In the genomic region with DNA sequence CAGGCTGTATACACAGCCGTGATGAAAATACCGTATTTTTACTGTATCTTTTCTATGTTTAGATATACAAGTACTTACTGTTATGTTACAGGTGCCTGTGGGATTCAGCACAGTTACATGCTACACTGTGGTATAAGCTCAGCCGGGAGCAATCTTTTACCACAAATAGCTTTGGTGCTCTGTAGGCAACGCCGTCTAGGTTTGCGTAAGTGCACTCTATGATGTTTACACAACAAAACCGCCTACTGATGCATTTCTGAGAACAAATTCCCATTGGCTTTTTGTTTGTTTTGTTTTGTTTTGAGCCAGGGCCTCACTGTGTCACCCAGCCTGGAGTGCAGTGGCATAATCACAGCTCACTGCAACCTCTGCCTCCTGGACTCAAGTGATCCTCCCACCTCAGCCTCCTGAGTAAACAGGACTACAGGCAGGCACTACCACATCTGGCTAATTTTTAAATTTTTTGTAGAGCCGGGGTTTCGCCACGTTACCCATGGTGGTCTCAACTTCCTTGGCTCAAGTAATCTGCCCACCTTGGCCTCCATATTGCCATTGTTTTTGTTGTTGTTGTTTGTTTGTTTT, we compare ENCODE assay signal across 22 cellular contexts.
"Had no signal": no experiment of that assay in that cellular context is flagged by ENCODE, and none has a peak within 500 bp of the region (broad histone marks: within the 10 kb centered on the region; RNA-seq: fewer than 3 reads in every experiment).

No MANE protein-coding gene starts in this region.

- H3K27ac ChIP-seq: gastrocnemius medialis, ovary, right lobe of liver, suprapubic skin, transverse colon, vagina, WERI-Rb-1 had no signal

- H3K4me3 ChIP-seq: gastrocnemius medialis, ovary, right lobe of liver, suprapubic skin, transverse colon, vagina had no signal

- DNase-seq: activated CD4-positive, alpha-beta T cell treated with anti-CD3 and anti-CD28 coated beads, Interleukin-2, amount 50 U/mL, for 4 hours; activated T-cell treated with anti-CD3 and anti-CD28 coated beads for 4 hours; cerebellar nuclear complex; cortex of kidney; erythroblast; gastrocnemius medialis; head of caudate nucleus; kidney; left ventricle myocardium superior; naive thymus-derived CD8-positive, alpha-beta T cell; ovary; right lobe of liver; small intestine; stimulated activated CD4-positive, alpha-beta T cell treated with anti-CD3 and anti-CD28 coated beads, Interleukin-4, amount 100 ng/mL, for 1 hour; stimulated activated naive CD8-positive, alpha-beta T cell treated with anti-CD3 and anti-CD28 coated beads, Interleukin-15, amount 100 ng/mL, for 72 hours; transverse colon; WERI-Rb-1 had no signal

- H3K4me1 Mint-ChIP-seq: memory B cell; naive thymus-derived CD8-positive, alpha-beta T cell; stimulated activated naive CD8-positive, alpha-beta T cell treated with anti-CD3 and anti-CD28 coated beads, Interleukin-15, amount 100 ng/mL, for 72 hours had no signal

- H3K9me3 ChIP-seq: gastrocnemius medialis, ovary, right lobe of liver, suprapubic skin, transverse colon, vagina had no signal

- H3K36me3 Mint-ChIP-seq: activated naive CD8-positive, alpha-beta T cell; memory B cell; naive thymus-derived CD8-positive, alpha-beta T cell had no signal

- H3K27ac Mint-ChIP-seq: activated naive CD8-positive, alpha-beta T cell; activated T-helper 1 cell treated with anti-CD3 and anti-CD28 coated beads, Interleukin-12 subunit alpha, Interleukin-12 subunit beta, Interleukin-2, Interleukin-4 antibody, amounts not matched to agents 30 ng/mL and 10 ng/mL and 1 ng/mL, durations not matched to agents 14 hours and 24 hours and 36 hours; memory B cell; naive thymus-derived CD8-positive, alpha-beta T cell; stimulated activated naive CD8-positive, alpha-beta T cell treated with anti-CD3 and anti-CD28 coated beads, Interleukin-15, amount 100 ng/mL, for 72 hours had no signal

- ATAC-seq: gastrocnemius medialis; left ventricle myocardium superior; naive thymus-derived CD8-positive, alpha-beta T cell; stimulated activated naive CD8-positive, alpha-beta T cell treated with anti-CD3 and anti-CD28 coated beads, Interleukin-15, amount 100 ng/mL, for 72 hours had no signal

- H3K4me3 Mint-ChIP-seq: activated naive CD8-positive, alpha-beta T cell; activated T-helper 1 cell treated with anti-CD3 and anti-CD28 coated beads, Interleukin-12 subunit alpha, Interleukin-12 subunit beta, Interleukin-2, Interleukin-4 antibody, amounts not matched to agents 30 ng/mL and 10 ng/mL and 1 ng/mL, durations not matched to agents 14 hours and 24 hours and 36 hours; memory B cell; naive thymus-derived CD8-positive, alpha-beta T cell; stimulated activated naive CD8-positive, alpha-beta T cell treated with anti-CD3 and anti-CD28 coated beads, Interleukin-15, amount 100 ng/mL, for 72 hours had no signal

- H3K27me3 Mint-ChIP-seq: activated naive CD8-positive, alpha-beta T cell; naive thymus-derived CD8-positive, alpha-beta T cell; stimulated activated naive CD8-positive, alpha-beta T cell treated with anti-CD3 and anti-CD28 coated beads, Interleukin-15, amount 100 ng/mL, for 72 hours had no signal

- H3K9me3 Mint-ChIP-seq: activated T-helper 1 cell treated with anti-CD3 and anti-CD28 coated beads, Interleukin-12 subunit alpha, Interleukin-12 subunit beta, Interleukin-2, Interleukin-4 antibody, amounts not matched to agents 30 ng/mL and 10 ng/mL and 1 ng/mL, durations not matched to agents 14 hours and 24 hours and 36 hours; stimulated activated naive CD8-positive, alpha-beta T cell treated with anti-CD3 and anti-CD28 coated beads, Interleukin-15, amount 100 ng/mL, for 72 hours had no signal

- H3K36me3 ChIP-seq: gastrocnemius medialis, ovary, right lobe of liver, suprapubic skin, transverse colon, vagina, WERI-Rb-1 had no signal

- H3K4me1 ChIP-seq: gastrocnemius medialis, suprapubic skin, transverse colon, vagina had no signal

- H3K27me3 ChIP-seq: gastrocnemius medialis, ovary, right lobe of liver, suprapubic skin, transverse colon, vagina had no signal
